24 cellular contexts compared by ENCODE assay signal in the genomic region with DNA sequence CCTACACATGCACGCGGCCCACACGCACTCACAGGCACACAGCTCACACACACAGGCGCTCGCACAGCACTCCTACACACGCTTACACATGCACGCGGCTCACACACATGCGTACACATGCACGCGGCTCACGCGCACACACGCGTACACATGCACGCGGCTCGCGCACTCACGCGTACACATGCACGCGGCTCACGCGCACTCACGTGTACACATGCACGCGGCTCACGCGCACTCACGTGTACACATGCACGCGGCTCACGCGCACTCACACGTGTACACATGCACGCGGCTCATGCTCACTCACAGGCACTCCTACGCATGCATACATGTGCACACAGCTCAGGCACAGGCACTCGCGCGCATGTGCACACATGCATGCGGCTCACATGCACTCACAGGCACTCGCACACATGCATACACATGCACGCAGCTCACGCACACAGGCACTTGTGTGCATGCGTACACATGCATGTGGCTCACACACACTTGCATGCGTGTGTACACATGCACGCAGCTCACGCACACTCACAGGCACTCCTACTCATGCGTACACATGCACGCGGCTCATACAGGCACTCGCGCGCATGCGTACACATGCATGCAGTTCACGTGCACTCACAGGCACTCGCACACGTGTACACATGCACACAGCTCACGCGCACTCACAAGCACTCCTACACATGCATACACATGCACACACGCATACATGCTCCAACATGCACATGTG. TPM values are rescaled to one million over a fixed set of nuclear protein-coding genes. Genes with fewer than 3 reads are reported as not detected.
DNase-seq lines count a peak whose midpoint lies in the region; ATAC-seq, FAIRE-seq and TF ChIP-seq lines count a peak whose summit lies in the region.
"Had no signal": no experiment of that assay in that cellular context is flagged by ENCODE, and none has a peak within 500 bp of the region (broad histone marks: within the 10 kb centered on the region; RNA-seq: fewer than 3 reads in every experiment).

No MANE protein-coding gene starts in this region.

- no peaks in the 10 kb centered on the region for H3K79me2 ChIP-seq in neural progenitor cell (ENCODE audit: low read depth)

- TF ChIP-seq POLR2A in GM12891 (IDR thresholded peaks at IDR 0.05; ENCODE audit: low read depth, low read length) (no peak), GM18951 (IDR thresholded peaks at IDR 0.05; ENCODE audit: extremely low read depth, insufficient read depth, insufficient read length) (peak; percentile 22)

- POLR2A ChIA-PET in WTC11 (lab: Charles Lee), result no interaction called here

- peak; percentile 74 for FAIRE-seq in GM12891 (lab: Jason Lieb, UNC)
- FAIRE-seq: GM12892, GM18507, GM19239, H54 had no signal

- H3K4me1 ChIP-seq in neural progenitor cell, result no peaks in the 10 kb centered on the region
- H3K4me1 ChIP-seq: Caco-2 had no signal

- H3K4me3 Mint-ChIP-seq in WTC11, result no peak overlapping the region
- no peak overlapping the region for H3K4me3 Mint-ChIP-seq in neural progenitor cell
- H3K4me3 Mint-ChIP-seq: CD4-positive, alpha-beta memory T cell had no signal

- H4K20me1 ChIP-seq in neural progenitor cell (ENCODE audit: low read depth), result no peaks in the 10 kb centered on the region

- CTCF ChIA-PET in WTC11 (lab: Charles Lee), result no interaction called here

- TF ChIP-seq CTCF in WTC11 (IDR thresholded peaks at IDR 0.05), result no peak
- no peak for TF ChIP-seq CTCF in neural progenitor cell (IDR thresholded peaks at IDR 0.05)

- no peak for ATAC-seq in WTC11
- ATAC-seq in HG03354 (IDR thresholded peaks at IDR 0.05; ENCODE audit: poor library complexity, severe bottlenecking, unreplicated experiment), result no peak
- ATAC-seq in GM21737 (IDR thresholded peaks at IDR 0.05; ENCODE audit: unreplicated experiment), result no peak

- peaks cover 7% of the 10 kb centered on the region for H3F3A ChIP-seq in neural progenitor cell (ENCODE audit: low read depth)

- H3K9me3 ChIP-seq in neural progenitor cell (ENCODE audit: low read depth), result no peaks in the 10 kb centered on the region
- H3K9me3 ChIP-seq: Caco-2, SK-N-SH had no signal

- DNase-seq in GM12891 (ENCODE audit: insufficient read length, low spot score) (no peak), WTC11 (ENCODE audit: low spot score) (no peak), neural progenitor cell (ENCODE audit: low spot score) (no peak), NCI-H748 treated with DMSO at 0.1 percent for 48 hours (lab: John Stamatoyannopoulos, UW) (no peak)
- DNase-seq: Caco-2; CD4-positive, alpha-beta memory T cell; DMS 273 treated with DMSO at 0.1 percent for 48 hours; DMS79 treated with DMSO at 0.1 percent for 48 hours; NCI-H1105; NCI-H146; NCI-H2029 treated with DMSO at 0.1 percent for 48 hours; NCI-H226; NCI-H510A treated with DMSO at 0.1 percent for 48 hours; NCI-H774; NK-92 treated with Interleukin-12 subunit alpha and Interleukin-12 subunit beta, amount 100 ng/mL, for 24 hours; SHP77 treated with DMSO at 0.1 percent for 48 hours; SK-N-SH had no signal

- no peak overlapping the region for H3K4me3 ChIP-seq in neural progenitor cell

- no peak overlapping the region for H3K27ac ChIP-seq in neural progenitor cell

- in situ Hi-C loops in GM18951 (cut with MboI; ENCODE audit: low sequenced_read_pairs, unreplicated experiment), result no loop called here

- no peaks in the 10 kb centered on the region for H3K36me3 ChIP-seq in neural progenitor cell

- no peak overlapping the region for H3K9ac ChIP-seq in neural progenitor cell
- H3K9ac ChIP-seq: SK-N-SH had no signal

- no peak overlapping the region for H3K4me2 ChIP-seq in neural progenitor cell
- H3K4me2 ChIP-seq: SK-N-SH had no signal

- H3K27me3 Mint-ChIP-seq in WTC11 (ENCODE audit: low read depth) (no peaks in the 10 kb centered on the region), neural progenitor cell (ENCODE audit: insufficient read depth, low read depth) (peaks cover 4% of the 10 kb centered on the region)
- H3K27me3 Mint-ChIP-seq: CD4-positive, alpha-beta memory T cell had no signal

- H3K9me3 Mint-ChIP-seq in WTC11 (peaks cover 11% of the 10 kb centered on the region), neural progenitor cell (peaks cover 5% of the 10 kb centered on the region)

- H2AFZ ChIP-seq in neural progenitor cell (replicated peaks), result no peak overlapping the region

- no peaks in the 10 kb centered on the region for H3K4me1 Mint-ChIP-seq in WTC11
- H3K4me1 Mint-ChIP-seq in neural progenitor cell, result no peaks in the 10 kb centered on the region

- no peaks in the 10 kb centered on the region for H3K27me3 ChIP-seq in neural progenitor cell

- H3K27ac Mint-ChIP-seq in WTC11 (peak overlapping the region; percentile 59), neural progenitor cell (peak overlapping the region; percentile 74)

- H3K36me3 Mint-ChIP-seq in WTC11 (peaks cover 20% of the 10 kb centered on the region), neural progenitor cell (peaks cover 16% of the 10 kb centered on the region)

TF ChIP-seq in GM12891, 5 proteins besides CTCF, POLR2A, EP300 and RAD21:
- TF ChIP-seq POLR2AphosphoS5 (IDR thresholded peaks at IDR 0.05; ENCODE audit: low read depth, low read length), result no peak
- TF ChIP-seq PAX5 (IDR thresholded peaks at IDR 0.05; ENCODE audit: insufficient read depth, low read length, severe bottlenecking), result no peak
- no peak for TF ChIP-seq TAF1 (IDR thresholded peaks at IDR 0.05; ENCODE audit: low read depth, low read length)
- TF ChIP-seq SPI1 (IDR thresholded peaks at IDR 0.05; ENCODE audit: low read depth, low read length), result no peak
- no peak for TF ChIP-seq POU2F2 (IDR thresholded peaks at IDR 0.05; ENCODE audit: low read depth, low read length)

TF ChIP-seq in WTC11, 78 proteins besides CTCF, POLR2A, EP300 and RAD21:
- TF ChIP-seq E2F4 (CRISPR knock-in tag; IDR thresholded peaks at IDR 0.05; ENCODE audit: borderline replicate concordance, low read depth) (peak; percentile 44; the same call in 1 of the 2 replicates), NFATC4 (CRISPR knock-in tag; IDR thresholded peaks at IDR 0.05) (no peak), FOXP1 (CRISPR knock-in tag; IDR thresholded peaks at IDR 0.05; ENCODE audit: borderline replicate concordance) (peak; percentile 64; the same call in 1 of the 2 replicates), TCF7 (CRISPR knock-in tag; IDR thresholded peaks at IDR 0.05; ENCODE audit: low read depth) (0 out of 2 replicates have a peak, but pooled peaks have one; percentile 52)
TF ChIP-seq in WTC11: peak in this region for 3.

RNA-seq across cellular contexts. Expression of gene GAK, which starts 44.9 kb away (rescaled TPM):
- polyA plus RNA-seq in GM12891 (2012; ENCODE audit: low read depth, missing spikeins), result 49.8 TPM
- total RNA-seq in WTC11 (2021), result 108 to 121 TPM (median 108 TPM) in 3 replicates
- 27.6 and 75.9 TPM in 2 replicates for total RNA-seq in neural progenitor cell (ENCODE audit: low replicate concordance)

RNA-seq across cellular contexts. Expression of gene TMEM175, which starts 45.1 kb away (rescaled TPM):
- polyA plus RNA-seq in GM12891 (2012; ENCODE audit: low read depth, missing spikeins), result 20.5 TPM
- total RNA-seq in WTC11 (2021) (6.4 to 10.6 TPM (median 9.2 TPM) in 3 replicates), neural progenitor cell (ENCODE audit: low replicate concordance) (4.4 and 10.1 TPM in 2 replicates)
